ENCODE assay signal across 15 cellular contexts in genomic region chr12:124796303-124796957, GRCh38.
DNase-seq lines count a peak whose midpoint lies in the region; ATAC-seq lines count a peak whose summit lies in the region.
"Had no signal": no experiment of that assay in that cellular context is flagged by ENCODE, and none has a peak within 500 bp of the region (broad histone marks: within the 10 kb centered on the region; RNA-seq: fewer than 3 reads in every experiment).

No MANE protein-coding gene starts in this region.

- no peaks in the 10 kb centered on the region for H3K9me3 Mint-ChIP-seq in activated CD4-positive, alpha-beta memory T cell treated with anti-CD3 and anti-CD28 coated beads for 36 hours
- H3K9me3 Mint-ChIP-seq in activated CD4-positive, alpha-beta memory T cell treated with anti-CD3 and anti-CD28 coated beads, Interleukin-2, amount 10 ng/mL, durations not matched to agents 7 days and 5 days: no peaks in the 10 kb centered on the region
- no peaks in the 10 kb centered on the region for H3K9me3 Mint-ChIP-seq in activated naive CD8-positive, alpha-beta T cell treated with anti-CD3 and anti-CD28 coated beads for 36 hours
- no peaks in the 10 kb centered on the region for H3K9me3 Mint-ChIP-seq in stimulated activated effector memory CD8-positive, alpha-beta T cell treated with anti-CD3 and anti-CD28 coated beads, Interleukin-12 subunit alpha, Interleukin-12 subunit beta, amount 100 ng/mL, for 72 hours

- H3K4me1 Mint-ChIP-seq in activated CD4-positive, alpha-beta memory T cell treated with anti-CD3 and anti-CD28 coated beads for 36 hours (ENCODE audit: low read depth): peaks cover 24% of the 10 kb centered on the region
- H3K4me1 Mint-ChIP-seq in activated CD4-positive, alpha-beta memory T cell treated with anti-CD3 and anti-CD28 coated beads, Interleukin-2, amount 10 ng/mL, durations not matched to agents 7 days and 5 days: peaks cover 13% of the 10 kb centered on the region
- H3K4me1 Mint-ChIP-seq in activated naive CD8-positive, alpha-beta T cell treated with anti-CD3 and anti-CD28 coated beads for 36 hours: peaks cover 18% of the 10 kb centered on the region
- H3K4me1 Mint-ChIP-seq in stimulated activated effector memory CD8-positive, alpha-beta T cell treated with anti-CD3 and anti-CD28 coated beads, Interleukin-12 subunit alpha, Interleukin-12 subunit beta, amount 100 ng/mL, for 72 hours: peaks cover 19% of the 10 kb centered on the region

- CTCF ChIA-PET in activated CD4-positive, alpha-beta memory T cell treated with anti-CD3 and anti-CD28 coated beads for 36 hours (lab: Charles Lee): interaction anchor here (0.6 to 1.9 kb wide), 3 partner anchors 25 to 1907 kb away, joined by 3 to 7 read pairs (median 3); no protein-coding TSS in a partner anchor
- CTCF ChIA-PET in activated CD4-positive, alpha-beta memory T cell treated with anti-CD3 and anti-CD28 coated beads, Interleukin-2, amount 10 ng/mL, durations not matched to agents 7 days and 5 days (lab: Charles Lee): interaction anchor here (0.8 to 1.1 kb wide), 2 partner anchors 110 to 753 kb away, joined by 3 read pairs; no protein-coding TSS in a partner anchor

- no peak overlapping the region for H3K4me3 Mint-ChIP-seq in activated CD4-positive, alpha-beta memory T cell treated with anti-CD3 and anti-CD28 coated beads for 36 hours
- no peak overlapping the region for H3K4me3 Mint-ChIP-seq in activated CD4-positive, alpha-beta memory T cell treated with anti-CD3 and anti-CD28 coated beads, Interleukin-2, amount 10 ng/mL, durations not matched to agents 7 days and 5 days
- H3K4me3 Mint-ChIP-seq in activated naive CD8-positive, alpha-beta T cell treated with anti-CD3 and anti-CD28 coated beads for 36 hours: no peak overlapping the region
- H3K4me3 Mint-ChIP-seq in stimulated activated effector memory CD8-positive, alpha-beta T cell treated with anti-CD3 and anti-CD28 coated beads, Interleukin-12 subunit alpha, Interleukin-12 subunit beta, amount 100 ng/mL, for 72 hours: no peak overlapping the region

- H3K27me3 Mint-ChIP-seq in activated CD4-positive, alpha-beta memory T cell treated with anti-CD3 and anti-CD28 coated beads for 36 hours: no peaks in the 10 kb centered on the region
- no peaks in the 10 kb centered on the region for H3K27me3 Mint-ChIP-seq in activated CD4-positive, alpha-beta memory T cell treated with anti-CD3 and anti-CD28 coated beads, Interleukin-2, amount 10 ng/mL, durations not matched to agents 7 days and 5 days
- H3K27me3 Mint-ChIP-seq in activated naive CD8-positive, alpha-beta T cell treated with anti-CD3 and anti-CD28 coated beads for 36 hours: no peaks in the 10 kb centered on the region

- peaks cover 5% of the 10 kb centered on the region for H3K36me3 Mint-ChIP-seq in activated CD4-positive, alpha-beta memory T cell treated with anti-CD3 and anti-CD28 coated beads for 36 hours
- peaks cover 3% of the 10 kb centered on the region for H3K36me3 Mint-ChIP-seq in activated CD4-positive, alpha-beta memory T cell treated with anti-CD3 and anti-CD28 coated beads, Interleukin-2, amount 10 ng/mL, durations not matched to agents 7 days and 5 days (ENCODE audit: low read depth)
- H3K36me3 Mint-ChIP-seq in activated naive CD8-positive, alpha-beta T cell treated with anti-CD3 and anti-CD28 coated beads for 36 hours: peaks cover 40% of the 10 kb centered on the region
- H3K36me3 Mint-ChIP-seq in stimulated activated effector memory CD8-positive, alpha-beta T cell treated with anti-CD3 and anti-CD28 coated beads, Interleukin-12 subunit alpha, Interleukin-12 subunit beta, amount 100 ng/mL, for 72 hours: peaks cover 13% of the 10 kb centered on the region

- intact Hi-C loops in activated CD4-positive, alpha-beta memory T cell treated with anti-CD3 and anti-CD28 coated beads for 36 hours (cut with micrococcal nuclease): loop anchor here (1.0 kb wide), 1 partner anchor 22 kb away; no protein-coding TSS in a partner anchor

- H3K27ac Mint-ChIP-seq in activated CD4-positive, alpha-beta memory T cell treated with anti-CD3 and anti-CD28 coated beads for 36 hours: peak overlapping the region; percentile 51
- H3K27ac Mint-ChIP-seq in activated CD4-positive, alpha-beta memory T cell treated with anti-CD3 and anti-CD28 coated beads, Interleukin-2, amount 10 ng/mL, durations not matched to agents 7 days and 5 days: no peak overlapping the region
- peak overlapping the region; percentile 45 for H3K27ac Mint-ChIP-seq in activated naive CD8-positive, alpha-beta T cell treated with anti-CD3 and anti-CD28 coated beads for 36 hours
- H3K27ac Mint-ChIP-seq in stimulated activated effector memory CD8-positive, alpha-beta T cell treated with anti-CD3 and anti-CD28 coated beads, Interleukin-12 subunit alpha, Interleukin-12 subunit beta, amount 100 ng/mL, for 72 hours: no peak overlapping the region

- peak; percentile 53 for ATAC-seq in HG03066 (IDR thresholded peaks at IDR 0.05; ENCODE audit: low read depth, unreplicated experiment)
- ATAC-seq in stimulated activated effector memory CD8-positive, alpha-beta T cell treated with anti-CD3 and anti-CD28 coated beads, Interleukin-12 subunit alpha, Interleukin-12 subunit beta, amount 100 ng/mL, for 72 hours: peak; percentile 78
- ATAC-seq in GM18861 (IDR thresholded peaks at IDR 0.05; ENCODE audit: unreplicated experiment): no peak
- ATAC-seq: left lobe of liver had no signal

- POLR2A ChIA-PET in activated CD4-positive, alpha-beta memory T cell treated with anti-CD3 and anti-CD28 coated beads for 36 hours (lab: Charles Lee): interaction anchor here (0.8 to 1.3 kb wide), 2 partner anchors 22 to 118 kb away, joined by 3 to 7 read pairs; partner anchors contain the start of gene UBC
- POLR2A ChIA-PET in activated CD4-positive, alpha-beta memory T cell treated with anti-CD3 and anti-CD28 coated beads, Interleukin-2, amount 10 ng/mL, durations not matched to agents 7 days and 5 days (lab: Charles Lee): interaction anchor here (1.1 to 3.0 kb wide), 3 partner anchors 10 to 125 kb away, joined by 3 to 9 read pairs (median 5); no protein-coding TSS in a partner anchor

- DNase-seq in activated CD4-positive, alpha-beta memory T cell treated with anti-CD3 and anti-CD28 coated beads for 36 hours: no peak
- no peak for DNase-seq in activated CD4-positive, alpha-beta memory T cell treated with anti-CD3 and anti-CD28 coated beads, Interleukin-2, amount 10 ng/mL, durations not matched to agents 7 days and 5 days
- no peak for DNase-seq in activated naive CD8-positive, alpha-beta T cell treated with anti-CD3 and anti-CD28 coated beads for 36 hours
- DNase-seq in stimulated activated effector memory CD8-positive, alpha-beta T cell treated with anti-CD3 and anti-CD28 coated beads, Interleukin-12 subunit alpha, Interleukin-12 subunit beta, amount 100 ng/mL, for 72 hours (ENCODE audit: low spot score in 2 of 2): no peak
- DNase-seq in OCI-M1 (lab: John Stamatoyannopoulos, UW) (no peak), NCI-H146 treated with DMSO at 0.1 percent for 48 hours (lab: John Stamatoyannopoulos, UW; ENCODE audit: unreplicated experiment) (no peak)
- DNase-seq: activated effector memory CD4-positive, alpha-beta T cell treated with anti-CD3 and anti-CD28 coated beads, Interleukin-2, amount 50 U/mL, for 16 hours; brain microvascular endothelial cell; Caco-2; MG63; NCI-H2081 treated with DMSO at 0.1 percent for 48 hours; SW 1271 had no signal

Comparison
In these comparisons a context has a peak if more than half of its experiments do, and no peak if none do; other contexts are left out.
1. H3K27ac Mint-ChIP-seq: peak in activated CD4-positive, alpha-beta memory T cell treated with anti-CD3 and anti-CD28 coated beads for 36 hours (single experiment) and activated naive CD8-positive, alpha-beta T cell treated with anti-CD3 and anti-CD28 coated beads for 36 hours (single experiment); none in activated CD4-positive, alpha-beta memory T cell treated with anti-CD3 and anti-CD28 coated beads, Interleukin-2, amount 10 ng/mL, durations not matched to agents 7 days and 5 days (single experiment) and stimulated activated effector memory CD8-positive, alpha-beta T cell treated with anti-CD3 and anti-CD28 coated beads, Interleukin-12 subunit alpha, Interleukin-12 subunit beta, amount 100 ng/mL, for 72 hours (single experiment).